12 cellular contexts compared by ENCODE assay signal in genomic region chrX:15204130-15204751, GRCh38.
DNase-seq lines count a peak whose midpoint lies in the region; ATAC-seq and TF ChIP-seq lines count a peak whose summit lies in the region.
"Had no signal": no experiment of that assay in that cellular context is flagged by ENCODE, and none has a peak within 500 bp of the region (broad histone marks: within the 10 kb centered on the region; RNA-seq: fewer than 3 reads in every experiment).

No MANE protein-coding gene starts in this region.

- DNase-seq in activated naive CD8-positive, alpha-beta T cell treated with anti-CD3 and anti-CD28 coated beads, Interleukin-2, amount 50 U/mL, for 24 hours: no peak
- DNase-seq in NCI-H2171 treated with DMSO at 0.1 percent for 48 hours (lab: John Stamatoyannopoulos, UW): no peak
- DNase-seq in right atrium auricular region (ENCODE audit: low spot score): no peak
- DNase-seq in AG08396 (ENCODE audit: low spot score): no peak
- DNase-seq in CD14-positive monocyte (ENCODE audit: low spot score): no peak
- DNase-seq: heart left ventricle; ovary; stimulated activated CD8-positive, alpha-beta memory T cell treated with anti-CD3 and anti-CD28 coated beads, Interleukin-4, amount 100 ng/mL, for 48 hours had no signal

- H3K36me3 Mint-ChIP-seq in activated naive CD8-positive, alpha-beta T cell treated with anti-CD3 and anti-CD28 coated beads, Interleukin-2, amount 50 U/mL, for 24 hours (ENCODE audit: low read depth): no peaks in the 10 kb centered on the region
- H3K36me3 Mint-ChIP-seq in CD14-positive monocyte: no peaks in the 10 kb centered on the region

- ATAC-seq in GM18519 (IDR thresholded peaks at IDR 0.05; ENCODE audit: low FRiP score, unreplicated experiment): peak; percentile 90
- peak; percentile 79 for ATAC-seq in GM21526 (IDR thresholded peaks at IDR 0.05; ENCODE audit: low FRiP score, unreplicated experiment)
- ATAC-seq in HG03432 (IDR thresholded peaks at IDR 0.05; ENCODE audit: unreplicated experiment): peak; percentile 84
- ATAC-seq in activated naive CD8-positive, alpha-beta T cell treated with anti-CD3 and anti-CD28 coated beads, Interleukin-2, amount 50 U/mL, for 24 hours: peak; percentile 79
- ATAC-seq: heart left ventricle, SK-N-SH treated with all-trans-retinoic acid at 6 μM for 48 hours had no signal

- no peaks in the 10 kb centered on the region for H3K36me3 ChIP-seq in right atrium auricular region
- H3K36me3 ChIP-seq: heart left ventricle, ovary had no signal

- H3K4me3 ChIP-seq in right atrium auricular region: no peak overlapping the region
- H3K4me3 ChIP-seq: heart left ventricle, ovary had no signal

- TF ChIP-seq CTCF in right atrium auricular region (IDR thresholded peaks at IDR 0.05): no peak
- no peak for TF ChIP-seq CTCF in CD14-positive monocyte (IDR thresholded peaks at IDR 0.05)

- no peaks in the 10 kb centered on the region for H3K4me1 ChIP-seq in right atrium auricular region
- H3K4me1 ChIP-seq: heart left ventricle had no signal

- intact Hi-C loops in CD14-positive monocyte (cut with micrococcal nuclease): no loop called here

- H3K27me3 ChIP-seq in right atrium auricular region: no peaks in the 10 kb centered on the region
- H3K27me3 ChIP-seq: ovary had no signal

- H3K9me3 ChIP-seq in right atrium auricular region: no peaks in the 10 kb centered on the region
- H3K9me3 ChIP-seq: heart left ventricle, ovary had no signal

- H3K27ac Mint-ChIP-seq in activated naive CD8-positive, alpha-beta T cell treated with anti-CD3 and anti-CD28 coated beads, Interleukin-2, amount 50 U/mL, for 24 hours: peak overlapping the region; percentile 30
- H3K27ac Mint-ChIP-seq in CD14-positive monocyte: no peak overlapping the region

- no peak overlapping the region for H3K27ac ChIP-seq in right atrium auricular region
- H3K27ac ChIP-seq: heart left ventricle, ovary had no signal

- no peaks in the 10 kb centered on the region for H3K27me3 Mint-ChIP-seq in activated naive CD8-positive, alpha-beta T cell treated with anti-CD3 and anti-CD28 coated beads, Interleukin-2, amount 50 U/mL, for 24 hours
- peaks cover 0 to 20% (median 1%) of the 10 kb centered on the region in 3 donors for H3K27me3 Mint-ChIP-seq in CD14-positive monocyte (ENCODE audit: low read depth in 3 of 3)

- no peak overlapping the region for H3K4me3 Mint-ChIP-seq in activated naive CD8-positive, alpha-beta T cell treated with anti-CD3 and anti-CD28 coated beads, Interleukin-2, amount 50 U/mL, for 24 hours
- H3K4me3 Mint-ChIP-seq in CD14-positive monocyte: no peak overlapping the region

- peaks cover 10% of the 10 kb centered on the region for H3K9me3 Mint-ChIP-seq in activated naive CD8-positive, alpha-beta T cell treated with anti-CD3 and anti-CD28 coated beads, Interleukin-2, amount 50 U/mL, for 24 hours
- peaks cover 0 to 6% (median 0%) of the 10 kb centered on the region in 7 donors for H3K9me3 Mint-ChIP-seq in CD14-positive monocyte

- H3K4me1 Mint-ChIP-seq in activated naive CD8-positive, alpha-beta T cell treated with anti-CD3 and anti-CD28 coated beads, Interleukin-2, amount 50 U/mL, for 24 hours: peaks cover 47% of the 10 kb centered on the region
- no peaks in the 10 kb centered on the region for H3K4me1 Mint-ChIP-seq in CD14-positive monocyte
